In genomic region chr10:13683017-13683416, GRCh38 we compare ENCODE assay signal across 16 cellular contexts.
A peak's percentile ranks its signal among the peaks of the same experiment; 100 is the strongest.
DNase-seq lines count a peak whose midpoint lies in the region; ATAC-seq and TF ChIP-seq lines count a peak whose summit lies in the region.
"Had no signal": no experiment of that assay in that cellular context is flagged by ENCODE, and none has a peak within 500 bp of the region (broad histone marks: within the 10 kb centered on the region; RNA-seq: fewer than 3 reads in every experiment).

No MANE protein-coding gene starts in this region.

- H3K4me3 Mint-ChIP-seq in activated CD4-positive, alpha-beta memory T cell treated with anti-CD3 and anti-CD28 coated beads for 36 hours: no peak overlapping the region
- H3K4me3 Mint-ChIP-seq in T-helper 17 cell: no peak overlapping the region
- H3K4me3 Mint-ChIP-seq: CD14-positive monocyte had no signal

- POLR2A ChIA-PET in activated CD4-positive, alpha-beta memory T cell treated with anti-CD3 and anti-CD28 coated beads for 36 hours (lab: Charles Lee): no interaction called here

- no peaks in the 10 kb centered on the region for H3K36me3 Mint-ChIP-seq in activated CD4-positive, alpha-beta memory T cell treated with anti-CD3 and anti-CD28 coated beads for 36 hours
- no peaks in the 10 kb centered on the region for H3K36me3 Mint-ChIP-seq in T-helper 17 cell (ENCODE audit: low read depth)
- H3K36me3 Mint-ChIP-seq: CD14-positive monocyte had no signal

- no peaks in the 10 kb centered on the region for H3K4me1 Mint-ChIP-seq in activated CD4-positive, alpha-beta memory T cell treated with anti-CD3 and anti-CD28 coated beads for 36 hours (ENCODE audit: low read depth)
- H3K4me1 Mint-ChIP-seq in T-helper 17 cell: no peaks in the 10 kb centered on the region

- peaks cover 3% of the 10 kb centered on the region for H3K79me2 ChIP-seq in ACC112 (ENCODE audit: control insufficient read depth, insufficient read depth, low read length, unreplicated experiment)

- H3K9me3 ChIP-seq in lower lobe of right lung (no peaks in the 10 kb centered on the region), gastrocnemius medialis (no peaks in the 10 kb centered on the region), T-helper 17 cell (ENCODE audit: control insufficient read depth, low read length, poor library complexity, severe bottlenecking) (no peaks in the 10 kb centered on the region)

- H3K9me3 Mint-ChIP-seq in activated CD4-positive, alpha-beta memory T cell treated with anti-CD3 and anti-CD28 coated beads for 36 hours: no peaks in the 10 kb centered on the region

- DNase-seq in lower lobe of right lung (no peak), gastrocnemius medialis (no peak), COR-L47 (lab: John Stamatoyannopoulos, UW) (no peak), T-helper 17 cell (no peak)
- no peak for DNase-seq in activated CD4-positive, alpha-beta memory T cell treated with anti-CD3 and anti-CD28 coated beads for 36 hours
- DNase-seq: ACHN, AML-193, DMS153, NCI-H1417, NCI-H187 treated with DMSO at 0.1 percent for 48 hours, NCI-H2171, NCI-H774 had no signal

- H3K27ac ChIP-seq in ACC112 (ENCODE audit: low read depth, low read length) (peak overlapping the region; percentile 86; the same call in 1 of the 2 replicates), VCaP (peak overlapping the region; percentile 98; the same call in 1 of the 2 replicates), lower lobe of right lung (peak overlapping the region; percentile 67), gastrocnemius medialis (peak overlapping the region; percentile 58 to 71 (median 64))

- ATAC-seq in lower lobe of right lung (no peak), gastrocnemius medialis (no peak), T-helper 17 cell (no peak)
- ATAC-seq: K562 had no signal

- H3K27me3 ChIP-seq in ACC112 (ENCODE audit: insufficient read depth, low read length) (no peaks in the 10 kb centered on the region), lower lobe of right lung (ENCODE audit: low read depth) (no peaks in the 10 kb centered on the region), gastrocnemius medialis (no peaks in the 10 kb centered on the region)

- TF ChIP-seq CTCF in VCaP (conservative IDR thresholded peaks at IDR 0.05) (no peak), lower lobe of right lung (IDR thresholded peaks at IDR 0.05) (no peak), gastrocnemius medialis (IDR thresholded peaks at IDR 0.05 in 4 of 5, conservative IDR thresholded peaks at IDR 0.05 in 1 of 5) (no peak)

- no peak overlapping the region for H3K4me3 ChIP-seq in ACC112 (ENCODE audit: low read depth, low read length)
- no peak overlapping the region for H3K4me3 ChIP-seq in lower lobe of right lung
- no peak overlapping the region for H3K4me3 ChIP-seq in gastrocnemius medialis
- H3K4me3 ChIP-seq: K562 had no signal

- in situ Hi-C loops in gastrocnemius medialis (cut with MboI; ENCODE audit: low sequenced_read_pairs in 4 of 4): no loop called here

- TF ChIP-seq POLR2A in gastrocnemius medialis (IDR thresholded peaks at IDR 0.05): no peak

- no peak overlapping the region for H3K27ac Mint-ChIP-seq in activated CD4-positive, alpha-beta memory T cell treated with anti-CD3 and anti-CD28 coated beads for 36 hours
- no peak overlapping the region for H3K27ac Mint-ChIP-seq in T-helper 17 cell
- H3K27ac Mint-ChIP-seq: CD14-positive monocyte had no signal

- intact Hi-C loops in lower lobe of right lung (cut with DNase I): no loop called here
- intact Hi-C loops in gastrocnemius medialis (cut with DNase I; ENCODE audit: low total_unique reads): no loop called here
- intact Hi-C loops in activated CD4-positive, alpha-beta memory T cell treated with anti-CD3 and anti-CD28 coated beads for 36 hours (cut with micrococcal nuclease): no loop called here

- no peak overlapping the region for H2AFZ ChIP-seq in ACC112 (ENCODE audit: low read length, unreplicated experiment)

- peaks cover 7% of the 10 kb centered on the region; the same call in 1 of the 2 replicates for H3K36me3 ChIP-seq in ACC112 (ENCODE audit: insufficient read depth, low read length)
- H3K36me3 ChIP-seq in lower lobe of right lung: peaks cover 12% of the 10 kb centered on the region
- H3K36me3 ChIP-seq in gastrocnemius medialis: no peaks in the 10 kb centered on the region

- CTCF ChIA-PET in activated CD4-positive, alpha-beta memory T cell treated with anti-CD3 and anti-CD28 coated beads for 36 hours (lab: Charles Lee): no interaction called here

- peaks cover 4% of the 10 kb centered on the region for H3K27me3 Mint-ChIP-seq in activated CD4-positive, alpha-beta memory T cell treated with anti-CD3 and anti-CD28 coated beads for 36 hours
- peaks cover 27% of the 10 kb centered on the region for H3K27me3 Mint-ChIP-seq in T-helper 17 cell

- peaks cover 39% of the 10 kb centered on the region for H3K4me1 ChIP-seq in ACC112 (ENCODE audit: control insufficient read depth, insufficient read depth, low read length, unreplicated experiment)
- peaks cover 37% of the 10 kb centered on the region for H3K4me1 ChIP-seq in lower lobe of right lung
- peaks cover 37 to 40% of the 10 kb centered on the region in 2 donors for H3K4me1 ChIP-seq in gastrocnemius medialis
